Comparison of ENCODE assay signal across 8 cellular contexts in genomic region chr9:128881884-128882676, GRCh38. TPM values are rescaled to one million over a fixed set of nuclear protein-coding genes. Genes with fewer than 3 reads are reported as not detected.
DNase-seq lines count a peak whose midpoint lies in the region; ATAC-seq and TF ChIP-seq lines count a peak whose summit lies in the region.

KYAT1 (minus strand) TSS chr9:128881950; CDS start chr9:128845405, 36,545 bp downstream.
LRRC8A (plus strand) TSS chr9:128882133; CDS start chr9:128907165, 25,032 bp downstream.

- H3K27ac ChIP-seq in SK-N-SH (ENCODE audit: low read depth in 2 of 2, low read length in 1 of 2) (peak within 1 kb of the TSS; percentile 76 to 81), gastroesophageal sphincter (peak within 1 kb of the TSS; percentile 86 to 100 (median 97))

- CTCF ChIA-PET in GM10248 (lab: Yijun Ruan, JAX) (interaction anchor here (0.6 to 2.2 kb wide), 4 partner anchors 9 to 541 kb away, joined by 3 to 4 read pairs (median 3); no protein-coding TSS in a partner anchor), SK-N-SH (lab: Yijun Ruan, JAX) (interaction anchor here (0.6 to 5.9 kb wide), 7 partner anchors 11 to 443 kb away, joined by 3 to 47 read pairs (median 7); partner anchors contain the start of genes DOLK, ENDOG and NUP188)

- H3K36me3 ChIP-seq in SK-N-SH (replicated peaks in 1 of 2; ENCODE audit: control insufficient read depth in 1 of 2, insufficient read depth in 2 of 2, low read length in 1 of 2) = peaks cover 8 to 10% of the 10 kb centered on the region in 2 experiments
- peaks cover 0 to 25% of the 10 kb centered on the region in 2 donors for H3K36me3 ChIP-seq in gastroesophageal sphincter

- H3K79me2 ChIP-seq in SK-N-SH (ENCODE audit: insufficient read depth) = peaks cover 90% of the 10 kb centered on the region

- H2AFZ ChIP-seq in SK-N-SH (ENCODE audit: low read depth) = peak within 1 kb of the TSS; percentile 95

- H3K4me1 ChIP-seq in SK-N-SH (ENCODE audit: control insufficient read depth in 1 of 2, insufficient read depth in 2 of 2, low read depth in 1 of 2, low read length in 1 of 2) = peaks cover 10 to 16% of the 10 kb centered on the region in 2 experiments; a peak in 2 of 4 replicates
- peaks cover 0 to 67% (median 25%) of the 10 kb centered on the region in 3 donors for H3K4me1 ChIP-seq in gastroesophageal sphincter

- H3K4me2 ChIP-seq in SK-N-SH = peak within 1 kb of the TSS; percentile 85

- H3K9me3 ChIP-seq in SK-N-SH (no peaks in the 10 kb centered on the region), gastroesophageal sphincter (no peaks in the 10 kb centered on the region)

- DNase-seq in GM10248 (ENCODE audit: extremely low spot score) (peak; percentile 97), NCI-H1092 (lab: John Stamatoyannopoulos, UW) (peak; percentile 97), SK-N-SH (peak; percentile 95), non-pigmented ciliary epithelial cell (ENCODE audit: low read depth) (peak; percentile 64), superior temporal gyrus (ENCODE audit: extremely low spot score) (peak; percentile 97)
- DNase-seq in activated naive CD4-positive, alpha-beta T cell treated with anti-CD3 and anti-CD28 coated beads, Interleukin-2, amount 50 U/mL, for 16 hours = peak; percentile 99

- 3% methylated on average over 28 of the region's 70 CpGs for WGBS in SK-N-SH (ENCODE audit: low lambda C conversion rate)
- 0% methylated on average over 14 of the region's 70 CpGs; no CpG with 5 or more reads in 1 of the 2 donors for WGBS in gastroesophageal sphincter (ENCODE audit: low coverage in 1 of 2), 2 donors

- TF ChIP-seq CTCF in GM10248 (IDR thresholded peaks at IDR 0.05; ENCODE audit: control extremely low read depth, extremely low read depth, low read depth, missing control alignments) (peak; percentile 24), SK-N-SH (IDR thresholded peaks at IDR 0.05) (no peak), gastroesophageal sphincter (IDR thresholded peaks at IDR 0.05) (peak in 2 of 4 experiments; percentile 26 to 37)

- TF ChIP-seq EP300 in SK-N-SH (IDR thresholded peaks at IDR 0.05; ENCODE audit: borderline replicate concordance in 1 of 2, low read depth in 1 of 2, low read length in 1 of 2) (no peak), gastroesophageal sphincter (IDR thresholded peaks at IDR 0.05) (no peak)

- peaks cover 15% of the 10 kb centered on the region for H3F3A ChIP-seq in SK-N-SH (replicated peaks; ENCODE audit: insufficient read depth)

- peak within 1 kb of the TSS; percentile 94 for H3K9ac ChIP-seq in SK-N-SH

- H3K27me3 ChIP-seq in SK-N-SH (ENCODE audit: insufficient read depth) (no peaks in the 10 kb centered on the region), gastroesophageal sphincter (no peaks in the 10 kb centered on the region)

- POLR2A ChIA-PET in GM10248 (lab: Yijun Ruan, JAX) = no interaction called here
- POLR2A ChIA-PET in SK-N-SH (lab: Yijun Ruan, JAX) = interaction anchor here (1.0 kb wide), 1 partner anchor 46 kb away, joined by 4 read pairs; no protein-coding TSS in a partner anchor

- no peaks in the 10 kb centered on the region for H4K20me1 ChIP-seq in SK-N-SH (ENCODE audit: insufficient read depth)

- ATAC-seq in HG02610 (IDR thresholded peaks at IDR 0.05; ENCODE audit: unreplicated experiment) (peak; percentile 86), gastroesophageal sphincter (peak; percentile 96)

- TF ChIP-seq POLR2A in gastroesophageal sphincter (IDR thresholded peaks at IDR 0.05) = peak; percentile 80 to 86

- no peaks in the 10 kb centered on the region for H3K9me2 ChIP-seq in SK-N-SH

- peak within 1 kb of the TSS; percentile 87 to 100 for H3K4me3 ChIP-seq in SK-N-SH (ENCODE audit: low read depth in 2 of 2, low read length in 1 of 2)
- peak within 1 kb of the TSS; percentile 64 to 87 for H3K4me3 ChIP-seq in gastroesophageal sphincter

- TF ChIP-seq RAD21 in SK-N-SH (IDR thresholded peaks at IDR 0.05; ENCODE audit: low read length) = no peak

TF ChIP-seq in SK-N-SH, 30 proteins besides CTCF, POLR2A, EP300 and RAD21:
- TF ChIP-seq REST (IDR thresholded peaks at IDR 0.05; ENCODE audit: low read depth, low read length) (peak; percentile 32; the same call in 1 of the 2 replicates), TAF1 (IDR thresholded peaks at IDR 0.05; ENCODE audit: borderline replicate concordance, low read depth, low read length) (peak; percentile 90), MAX (IDR thresholded peaks at IDR 0.05; ENCODE audit: low read depth) (peak; percentile 89; the same call in 1 of the 2 replicates), ELF1 (IDR thresholded peaks at IDR 0.05) (peak; percentile 98), SIN3A (IDR thresholded peaks at IDR 0.05; ENCODE audit: borderline replicate concordance, low read depth, low read length) (peak; percentile 53; the same call in 1 of the 2 replicates), NRF1 (IDR thresholded peaks at IDR 0.05; ENCODE audit: low read depth, low read length) (peak; percentile 3; the same call in 1 of the 2 replicates), TCF12 (IDR thresholded peaks at IDR 0.05) (no peak), YY1 (IDR thresholded peaks at IDR 0.05; ENCODE audit: low read depth) (peak; percentile 97), JUND (IDR thresholded peaks at IDR 0.05) (peak; percentile 32; the same call in 1 of the 2 replicates), POLR2AphosphoS5 (IDR thresholded peaks at IDR 0.05; ENCODE audit: low read depth, low read length) (peak; percentile 45), GABPA (IDR thresholded peaks at IDR 0.05; ENCODE audit: low read depth) (peak; percentile 82), RCOR1 (IDR thresholded peaks at IDR 0.05; ENCODE audit: low read length) (peak; percentile 4; the same call in 1 of the 2 replicates), CHD2 (IDR thresholded peaks at IDR 0.05; ENCODE audit: low read length, partially characterized antibody) (no peak), MEF2A (IDR thresholded peaks at IDR 0.05; ENCODE audit: borderline replicate concordance, low read depth) (no peak; the same call in 1 of the 2 replicates)

RNA-seq across cellular contexts. Expression of gene KYAT1, which starts in this region (rescaled TPM):
- 9.4 and 13.3 TPM in 2 replicates for polyA plus RNA-seq in SK-N-SH (2012; rRNA removed)
- polyA plus RNA-seq in SK-N-SH (2012; cell fraction: cytosol; rRNA removed) = 5.8 and 7.4 TPM in 2 replicates
- polyA plus RNA-seq in SK-N-SH (2012; cell fraction: nucleus; rRNA removed) = 44.4 and 51.5 TPM in 2 replicates
- 1 to 10 TPM; 3.4 to 7.9 (median 4.8) TPM for total RNA-seq in gastroesophageal sphincter

RNA-seq across cellular contexts. Expression of gene LRRC8A, which starts in this region (rescaled TPM):
- polyA plus RNA-seq in SK-N-SH (2012; rRNA removed) = 28.6 and 30.4 TPM in 2 replicates
- polyA plus RNA-seq in SK-N-SH (2012; cell fraction: cytosol; rRNA removed) = 17.5 and 25.6 TPM in 2 replicates
- polyA plus RNA-seq in SK-N-SH (2012; cell fraction: nucleus; rRNA removed) = 20.1 and 21.2 TPM in 2 replicates
- 10 to 100 TPM; 38.1 to 95.1 (median 49.9) TPM for total RNA-seq in gastroesophageal sphincter

Comparison
In these comparisons a context has a peak if more than half of its experiments do, and no peak if none do; other contexts are left out.
1. Peak in every context shown above with its lines: DNase-seq, ATAC-seq, H3K4me3 ChIP-seq and H3K27ac ChIP-seq.